ENCODE assay signal across 8 cellular contexts in genomic region chr10:75211007-75211735, GRCh38. TPM values are rescaled to one million over a fixed set of nuclear protein-coding genes. Genes with fewer than 3 reads are reported as not detected.
DNase-seq lines count a peak whose midpoint lies in the region; ATAC-seq and TF ChIP-seq lines count a peak whose summit lies in the region.

No MANE protein-coding gene starts in this region.

- no peaks in the 10 kb centered on the region for H3K36me3 ChIP-seq in breast epithelium

- H3K4me1 ChIP-seq in breast epithelium, result peaks cover 2 to 18% of the 10 kb centered on the region in 2 donors

- ATAC-seq in GM19397 (IDR thresholded peaks at IDR 0.05; ENCODE audit: unreplicated experiment), result peak; percentile 0
- no peak for ATAC-seq in stimulated activated naive CD8-positive, alpha-beta T cell treated with anti-CD3 and anti-CD28 coated beads, Interleukin-15, Interleukin-2, amounts not matched to agents 100 U/mL and 50 U/mL, for 24 hours
- no peak for ATAC-seq in GM18519 (IDR thresholded peaks at IDR 0.05; ENCODE audit: low FRiP score, unreplicated experiment)
- no peak for ATAC-seq in HG03025 (IDR thresholded peaks at IDR 0.05; ENCODE audit: low FRiP score, unreplicated experiment)

- DNase-seq in AG09309 (ENCODE audit: low read depth) (no peak), RPMI7951 (ENCODE audit: low read depth) (peak; percentile 52), breast epithelium (ENCODE audit: low spot score in 2 of 2) (no peak), left kidney (ENCODE audit: low read depth, low spot score) (peak; percentile 56)
- peak; percentile 43 for DNase-seq in stimulated activated naive CD8-positive, alpha-beta T cell treated with anti-CD3 and anti-CD28 coated beads, Interleukin-15, Interleukin-2, amounts not matched to agents 100 U/mL and 50 U/mL, for 24 hours

- H3K4me3 ChIP-seq in AG09309 (ENCODE audit: control insufficient read depth, low read depth, low read length), result peak overlapping the region; percentile 90
- H3K4me3 ChIP-seq in breast epithelium, result peak overlapping the region; percentile 81 to 92 (median 88)

- H3K9me3 ChIP-seq in breast epithelium, result no peaks in the 10 kb centered on the region

- no peaks in the 10 kb centered on the region for H3K27me3 ChIP-seq in breast epithelium

- no peak for TF ChIP-seq CTCF in AG09309 (IDR thresholded peaks at IDR 0.05; ENCODE audit: control insufficient read depth, insufficient read depth, low read depth, low read length, missing control alignments)
- TF ChIP-seq CTCF in breast epithelium (IDR thresholded peaks at IDR 0.05), result no peak

- intact Hi-C loops in breast epithelium (cut with DNase I; ENCODE audit: low total_unique reads), result no loop called here

- no peak for TF ChIP-seq POLR2A in breast epithelium (IDR thresholded peaks at IDR 0.05)

- H3K27ac ChIP-seq in breast epithelium, result peak overlapping the region; percentile 95 to 100

RNA-seq across cellular contexts. Expression of gene VDAC2, which starts 0.6 kb away (rescaled TPM):
- total RNA-seq in RPMI7951 (2014; rRNA removed; shearing (Covaris generic)), result 160 and 164 TPM in 2 replicates
- 100 to 1,000 TPM in 1 of 3 donors, 10 to 100 TPM in 2; 86.2 to 127 (median 91.6) TPM for total RNA-seq in breast epithelium

RNA-seq across cellular contexts. Expression of gene COMTD1, which starts 24.6 kb away (rescaled TPM):
- total RNA-seq in RPMI7951 (2014; rRNA removed; shearing (Covaris generic)), result 3.5 and 9.1 TPM in 2 replicates
- 10 to 100 TPM; 21.0 to 28.5 (median 21.7) TPM for total RNA-seq in breast epithelium

Comparison
In these comparisons a context has a peak if more than half of its experiments do, and no peak if none do; other contexts are left out.
1. DNase-seq: peak in RPMI7951 (single experiment), left kidney (single experiment) and stimulated activated naive CD8-positive, alpha-beta T cell treated with anti-CD3 and anti-CD28 coated beads, Interleukin-15, Interleukin-2, amounts not matched to agents 100 U/mL and 50 U/mL, for 24 hours (single experiment); none in AG09309 (single experiment) and breast epithelium (0 of 2).